Comparison of ENCODE assay signal across 11 cellular contexts in genomic region chr3:58074997-58075396, GRCh38.
DNase-seq lines count a peak whose midpoint lies in the region; ATAC-seq and TF ChIP-seq lines count a peak whose summit lies in the region.
"Had no signal": no experiment of that assay in that cellular context is flagged by ENCODE, and none has a peak within 500 bp of the region (broad histone marks: within the 10 kb centered on the region; RNA-seq: fewer than 3 reads in every experiment).

No MANE protein-coding gene starts in this region.

- no peak overlapping the region for H3K4me3 ChIP-seq in HEK293 (ENCODE audit: low read depth, low read length)
- H3K4me3 ChIP-seq: colonic mucosa, GM23338 had no signal

- H3K27ac Mint-ChIP-seq in CD4-positive, alpha-beta T cell = peak overlapping the region; percentile 8
- peak overlapping the region; percentile 3 for H3K27ac Mint-ChIP-seq in activated naive CD8-positive, alpha-beta T cell treated with anti-CD3 and anti-CD28 coated beads for 36 hours
- H3K27ac Mint-ChIP-seq: GM23338 had no signal

- H3K27me3 Mint-ChIP-seq in CD4-positive, alpha-beta T cell = no peaks in the 10 kb centered on the region
- H3K27me3 Mint-ChIP-seq in activated naive CD8-positive, alpha-beta T cell treated with anti-CD3 and anti-CD28 coated beads for 36 hours = no peaks in the 10 kb centered on the region

- no peaks in the 10 kb centered on the region for H3K9me3 ChIP-seq in CD4-positive, alpha-beta T cell (ENCODE audit: control insufficient read depth, low read length)
- H3K9me3 ChIP-seq in HEK293 (ENCODE audit: control insufficient read depth, insufficient read depth, low read depth, low read length) = no peaks in the 10 kb centered on the region
- H3K9me3 ChIP-seq: colonic mucosa had no signal

- H3K36me3 ChIP-seq in HEK293 (ENCODE audit: control insufficient read depth in 2 of 2, insufficient read depth in 1 of 2, low read length in 2 of 2) = peaks cover 0 to 30% of the 10 kb centered on the region in 2 experiments; a peak in 1 of 3 replicates
- H3K36me3 ChIP-seq: colonic mucosa had no signal

- no peak overlapping the region for H3K27ac ChIP-seq in CD4-positive, alpha-beta T cell (ENCODE audit: low read depth, low read length)
- H3K27ac ChIP-seq in HEK293 (ENCODE audit: extremely low read depth, low read depth, low read length) = no peak overlapping the region
- H3K27ac ChIP-seq: colonic mucosa had no signal

- H3K4me3 Mint-ChIP-seq in CD4-positive, alpha-beta T cell = peak overlapping the region; percentile 32
- no peak overlapping the region for H3K4me3 Mint-ChIP-seq in activated naive CD8-positive, alpha-beta T cell treated with anti-CD3 and anti-CD28 coated beads for 36 hours
- H3K4me3 Mint-ChIP-seq: GM23338 had no signal

- intact Hi-C loops in CD4-positive, alpha-beta T cell (cut with DNase I, micrococcal nuclease) = loop anchor here in 1 of 2 experiments (5.0 kb wide), 1 partner anchor 63 kb away; no protein-coding TSS in a partner anchor

- DNase-seq in CD4-positive, alpha-beta T cell = no peak
- peak; percentile 35 for DNase-seq in activated naive CD8-positive, alpha-beta T cell treated with anti-CD3 and anti-CD28 coated beads for 36 hours
- peak; percentile 15 to 19 for DNase-seq in stimulated activated CD4-positive, alpha-beta T cell treated with anti-CD3 and anti-CD28 coated beads, Interleukin-2, amount 100 ng/mL, for 24 hours
- no peak for DNase-seq in NCI-H2029 treated with DMSO at 0.1 percent for 48 hours (lab: John Stamatoyannopoulos, UW)
- DNase-seq: amygdala, colonic mucosa, kidney had no signal

- POLR2A ChIA-PET in CD4-positive, alpha-beta T cell (lab: Charles Lee) = interaction anchor here (1.3 kb wide), 1 partner anchor 65 kb away, joined by 3 read pairs; no protein-coding TSS in a partner anchor
- POLR2A ChIA-PET in HEK293 (lab: Yijun Ruan, JAX) = no interaction called here

- CTCF ChIA-PET in CD4-positive, alpha-beta T cell (lab: Charles Lee) = no interaction called here
- CTCF ChIA-PET in HEK293 (lab: Yijun Ruan, JAX) = interaction anchor here (0.6 kb wide), 1 partner anchor 148 kb away, joined by 3 read pairs; no protein-coding TSS in a partner anchor

- no peak for TF ChIP-seq CTCF in CD4-positive, alpha-beta T cell (IDR thresholded peaks at IDR 0.05)
- TF ChIP-seq CTCF in HEK293 (tag by site-specific recombination; IDR thresholded peaks at IDR 0.05) = no peak

- H3K27me3 ChIP-seq in CD4-positive, alpha-beta T cell (ENCODE audit: control insufficient read depth, insufficient read depth, low read length) = no peaks in the 10 kb centered on the region
- H3K27me3 ChIP-seq: colonic mucosa had no signal

- peaks cover 36% of the 10 kb centered on the region for H3K36me3 Mint-ChIP-seq in CD4-positive, alpha-beta T cell (ENCODE audit: low read depth)
- H3K36me3 Mint-ChIP-seq in activated naive CD8-positive, alpha-beta T cell treated with anti-CD3 and anti-CD28 coated beads for 36 hours = peaks cover 25% of the 10 kb centered on the region

- H3K9me3 Mint-ChIP-seq in CD4-positive, alpha-beta T cell = no peaks in the 10 kb centered on the region
- peaks cover 8% of the 10 kb centered on the region for H3K9me3 Mint-ChIP-seq in activated naive CD8-positive, alpha-beta T cell treated with anti-CD3 and anti-CD28 coated beads for 36 hours
- H3K9me3 Mint-ChIP-seq: GM23338 had no signal

- peak; percentile 69 for ATAC-seq in CD4-positive, alpha-beta T cell (ENCODE audit: poor library complexity)
- ATAC-seq in GM19395 (IDR thresholded peaks at IDR 0.05; ENCODE audit: unreplicated experiment) (no peak), HG03139 (IDR thresholded peaks at IDR 0.05; ENCODE audit: unreplicated experiment) (no peak)
- ATAC-seq: GM23338 had no signal

- H3K4me1 Mint-ChIP-seq in CD4-positive, alpha-beta T cell (ENCODE audit: low read depth) = peaks cover 51% of the 10 kb centered on the region
- H3K4me1 Mint-ChIP-seq in activated naive CD8-positive, alpha-beta T cell treated with anti-CD3 and anti-CD28 coated beads for 36 hours = peaks cover 42% of the 10 kb centered on the region

- 0 out of 2 replicates have a peak, but pooled peaks cover 5% of the 10 kb centered on the region for H3K4me1 ChIP-seq in HEK293 (ENCODE audit: control insufficient read depth, insufficient read depth, low read length)
- H3K4me1 ChIP-seq: colonic mucosa had no signal

TF ChIP-seq in HEK293, 187 proteins besides CTCF, POLR2A, EP300 and RAD21:
- TF ChIP-seq ZNF140 (tag by site-specific recombination; IDR thresholded peaks at IDR 0.05) (no peak), ZNF664 (tag by site-specific recombination; IDR thresholded peaks at IDR 0.05) (no peak), GLI4 (tag by site-specific recombination; IDR thresholded peaks at IDR 0.05) (no peak), ZNF394 (tag by site-specific recombination; IDR thresholded peaks at IDR 0.05; ENCODE audit: borderline replicate concordance) (no peak), ZNF398 (tag by site-specific recombination; IDR thresholded peaks at IDR 0.05) (no peak), PATZ1 (tag by site-specific recombination; IDR thresholded peaks at IDR 0.05) (no peak), GLIS2 (tag by site-specific recombination; IDR thresholded peaks at IDR 0.05) (no peak), ZNF510 (tag by site-specific recombination; IDR thresholded peaks at IDR 0.05; ENCODE audit: insufficient replicate concordance) (no peak), ZNF26 (tag by site-specific recombination; IDR thresholded peaks at IDR 0.05) (no peak), ZNF366 (tag by site-specific recombination; conservative IDR thresholded peaks at IDR 0.05) (no peak), YY2 (tag by site-specific recombination; IDR thresholded peaks at IDR 0.05) (no peak), EGR2 (tag by site-specific recombination; IDR thresholded peaks at IDR 0.05; ENCODE audit: low read depth) (peak; percentile 86), ZNF747 (tag by site-specific recombination; IDR thresholded peaks at IDR 0.05) (no peak), ZBTB8A (tag by site-specific recombination; IDR thresholded peaks at IDR 0.05) (no peak), ZFHX2 (tag by site-specific recombination; conservative IDR thresholded peaks at IDR 0.05) (peak; percentile 65), MZF1 (tag by site-specific recombination; IDR thresholded peaks at IDR 0.05; ENCODE audit: borderline replicate concordance) (no peak), KLF9 (tag by site-specific recombination; IDR thresholded peaks at IDR 0.05; ENCODE audit: low read depth) (no peak)

Comparison
In these comparisons a context has a peak if more than half of its experiments do, and no peak if none do; other contexts are left out.
1. DNase-seq: peak in activated naive CD8-positive, alpha-beta T cell treated with anti-CD3 and anti-CD28 coated beads for 36 hours (single experiment) and stimulated activated CD4-positive, alpha-beta T cell treated with anti-CD3 and anti-CD28 coated beads, Interleukin-2, amount 100 ng/mL, for 24 hours (2 of 2); none in CD4-positive, alpha-beta T cell (0 of 10) and NCI-H2029 treated with DMSO at 0.1 percent for 48 hours (single experiment).